ENCODE assay signal across 12 cellular contexts in genomic region chr13:27961227-27962085, GRCh38. TPM values are rescaled to one million over a fixed set of nuclear protein-coding genes. Genes with fewer than 3 reads are reported as not detected.
DNase-seq lines count a peak whose midpoint lies in the region; ATAC-seq, FAIRE-seq and TF ChIP-seq lines count a peak whose summit lies in the region.
"Had no signal": no experiment of that assay in that cellular context is flagged by ENCODE, and none has a peak within 500 bp of the region (broad histone marks: within the 10 kb centered on the region; RNA-seq: fewer than 3 reads in every experiment).

No MANE protein-coding gene starts in this region.

- in situ Hi-C loops in HepG2 (cut with HindIII; ENCODE audit: extremely low pct_ligation_motif_present, low pct_unique_long_range_greater_than_20kb) (loop anchor here (25.0 kb wide), 1 partner anchor 999 kb away; no protein-coding TSS in a partner anchor), gastrocnemius medialis (cut with MboI; ENCODE audit: low sequenced_read_pairs in 4 of 4) (no loop called here)

- H3K36me3 Mint-ChIP-seq in Calu3 (ENCODE audit: insufficient read depth, unreplicated experiment): peaks cover 4% of the 10 kb centered on the region

- no peaks in the 10 kb centered on the region for H3K9me3 Mint-ChIP-seq in Calu3 (ENCODE audit: low read depth, unreplicated experiment)

- H3K27me3 Mint-ChIP-seq in Calu3 (ENCODE audit: unreplicated experiment): peaks cover 10% of the 10 kb centered on the region

- peaks cover 9% of the 10 kb centered on the region for H3K4me1 Mint-ChIP-seq in Calu3 (ENCODE audit: low read depth, unreplicated experiment)

- no peaks in the 10 kb centered on the region for H3K79me2 ChIP-seq in HepG2 (ENCODE audit: insufficient read depth, low read length)

- peak overlapping the region; percentile 66 for H3K4me3 Mint-ChIP-seq in Calu3 (ENCODE audit: low read depth, unreplicated experiment)

- intact Hi-C loops in Calu3 (cut with micrococcal nuclease; ENCODE audit: unreplicated experiment): no loop called here
- intact Hi-C loops in HepG2 (cut with micrococcal nuclease; ENCODE audit: unreplicated experiment): loop anchor here (2.0 kb wide), 2 partner anchors 23 to 41 kb away; no protein-coding TSS in a partner anchor
- intact Hi-C loops in gastrocnemius medialis (cut with DNase I; ENCODE audit: low total_unique reads): no loop called here

- no peak for TF ChIP-seq EP300 in HepG2 (IDR thresholded peaks at IDR 0.05; ENCODE audit: low read depth in 2 of 2, low read length in 2 of 2)
- no peak for TF ChIP-seq EP300 in HepG2 (CRISPR knock-in tag; IDR thresholded peaks at IDR 0.05; ENCODE audit: borderline replicate concordance)

- FAIRE-seq in HepG2 (lab: Jason Lieb, UNC) (no peak), H54 (lab: Jason Lieb, UNC) (no peak)

- WGBS in HepG2 (ENCODE audit: low lambda C conversion rate): 1% methylated on average over 24 of the region's 25 CpGs

- peak overlapping the region; percentile 89 for H3K4me2 ChIP-seq in HepG2 (ENCODE audit: low read depth, low read length)

- H3K4me1 ChIP-seq in HepG2 (ENCODE audit: insufficient read depth, low read length): peaks cover 61% of the 10 kb centered on the region
- H3K4me1 ChIP-seq in gastrocnemius medialis: peaks cover 12 to 13% of the 10 kb centered on the region in 2 donors
- H3K4me1 ChIP-seq: foreskin keratinocyte had no signal

- no peak for TF ChIP-seq CTCF in Calu3 (IDR thresholded peaks at IDR 0.05; ENCODE audit: unreplicated experiment)
- no peak for TF ChIP-seq CTCF in HepG2 (CRISPR knock-in tag; IDR thresholded peaks at IDR 0.05)
- no peak for TF ChIP-seq CTCF in gastrocnemius medialis (IDR thresholded peaks at IDR 0.05 in 4 of 5, conservative IDR thresholded peaks at IDR 0.05 in 1 of 5)

- H3K27ac Mint-ChIP-seq in Calu3 (ENCODE audit: unreplicated experiment): peak overlapping the region; percentile 29

- no peak for TF ChIP-seq RAD21 in HepG2 (CRISPR knock-in tag; IDR thresholded peaks at IDR 0.05)

- H3K4me3 ChIP-seq in SK-N-MC: peak overlapping the region; percentile 62
- peak overlapping the region; percentile 55 to 77 (median 77) for H3K4me3 ChIP-seq in HepG2 (replicated peaks in 1 of 3; ENCODE audit: insufficient read depth in 1 of 3, low read depth in 2 of 3, low read length in 3 of 3)
- peak overlapping the region; percentile 28 to 58 (median 39) for H3K4me3 ChIP-seq in gastrocnemius medialis

- H3K9ac ChIP-seq in SK-N-MC (ENCODE audit: insufficient read length): no peak overlapping the region
- H3K9ac ChIP-seq in HepG2 (ENCODE audit: insufficient read depth, low read depth, low read length): peak overlapping the region; percentile 76

- H3K36me3 ChIP-seq in SK-N-MC (ENCODE audit: insufficient read depth, low read length) (no peaks in the 10 kb centered on the region), HepG2 (replicated peaks in 1 of 2; ENCODE audit: control insufficient read depth in 1 of 2, insufficient read depth in 2 of 2, low read length in 2 of 2) (no peaks in the 10 kb centered on the region), gastrocnemius medialis (no peaks in the 10 kb centered on the region)

- H2AFZ ChIP-seq in HepG2 (ENCODE audit: low read length): no peak overlapping the region

- H3K27me3 ChIP-seq in HepG2 (ENCODE audit: control insufficient read depth in 1 of 2, insufficient read depth in 2 of 2, low read length in 2 of 2) (peaks cover 4 to 16% of the 10 kb centered on the region in 2 experiments; a peak in 2 of 5 replicates), gastrocnemius medialis (peaks cover 74 to 81% (median 76%) of the 10 kb centered on the region in 3 donors)

- H4K20me1 ChIP-seq in HepG2 (ENCODE audit: insufficient read depth, low read length): no peaks in the 10 kb centered on the region

- ATAC-seq in HepG2 (no peak), gastrocnemius medialis (no peak), GM18519 (IDR thresholded peaks at IDR 0.05; ENCODE audit: low FRiP score, unreplicated experiment) (no peak)

- POLR2A ChIA-PET in HepG2 (lab: Yijun Ruan, JAX): interaction anchor here (0.9 to 2.4 kb wide), 7 partner anchors 8 to 565 kb away, joined by 3 to 9 read pairs (median 6); partner anchors contain the start of genes MTIF3 and PDX1

- DNase-seq in Calu3 (no peak), SK-N-MC (ENCODE audit: low read depth, low spot score) (no peak), HepG2 (ENCODE audit: low spot score) (peak; percentile 20), gastrocnemius medialis (no peak), middle frontal gyrus (ENCODE audit: extremely low spot score, low spot score) (no peak), NCI-H526 (lab: John Stamatoyannopoulos, UW) (no peak), H54 (ENCODE audit: insufficient read length, low spot score) (no peak)
- DNase-seq: activated CD8-positive, alpha-beta memory T cell treated with anti-CD3 and anti-CD28 coated beads, Interleukin-2, amount 50 U/mL, for 48 hours; foreskin keratinocyte had no signal

- CTCF ChIA-PET in Calu3 (lab: Charles Lee) (interaction anchor here (0.7 to 1.7 kb wide), 6 partner anchors 8 to 342 kb away, joined by 3 to 5 read pairs (median 3); partner anchors contain the start of gene CDX2), HepG2 (lab: Yijun Ruan, JAX; ENCODE audit: low intra/inter-chr PET ratio, low total read pairs) (interaction anchor here (1.4 kb wide), 1 partner anchor 92 kb away, joined by 4 read pairs; no protein-coding TSS in a partner anchor)

- H3K27ac ChIP-seq in SK-N-MC (no peak overlapping the region), HepG2 (ENCODE audit: extremely low read length, insufficient read depth, low read length) (peak overlapping the region; percentile 98), gastrocnemius medialis (no peak overlapping the region)
- H3K27ac ChIP-seq: foreskin keratinocyte had no signal

- H3K9me3 ChIP-seq in SK-N-MC (ENCODE audit: low read depth, low read length) (no peaks in the 10 kb centered on the region), HepG2 (ENCODE audit: low read length) (no peaks in the 10 kb centered on the region), gastrocnemius medialis (no peaks in the 10 kb centered on the region)

- TF ChIP-seq POLR2A in HepG2 (IDR thresholded peaks at IDR 0.05; ENCODE audit: insufficient read depth in 1 of 2, low read depth in 2 of 2, low read length in 2 of 2) (no peak; a peak in 1 of 4 replicates), gastrocnemius medialis (IDR thresholded peaks at IDR 0.05) (no peak), H54 (IDR thresholded peaks at IDR 0.05; ENCODE audit: low read depth, low read length) (no peak)

- BruUV-seq in Calu3 (replicated peaks; lab: Mats Ljungman, UMichigan) (no TSS peak), HepG2 (replicated peaks; lab: Mats Ljungman, UMichigan) (TSS peak; percentile 79)

RNA-seq across cellular contexts. Expression of gene CDX2, which starts 7.7 kb away (rescaled TPM):
- total RNA-seq in Calu3 (2022) (1.0 TPM in 1 of 2 replicates, not detected in the other), HepG2 (2016; rRNA removed; fragmentation: Illumina TruSeq; extraction: Trizol) (0.04 TPM in 1 of 2 replicates, not detected in the other), gastrocnemius medialis (under 1 TPM in 1 of 4 donors, not detected in 3; 0.56 TPM)
- total RNA-seq in HepG2 (2016; cell fraction: cytosol; rRNA removed; fragmentation: Illumina TruSeq; extraction: Trizol; ENCODE audit: low read depth): 0.09 TPM in 1 of 2 replicates, not detected in the other
- total RNA-seq in HepG2 (2016; cell fraction: insoluble cytoplasmic fraction; rRNA removed; fragmentation: Illumina TruSeq; extraction: Trizol): 0.04 TPM in 1 of 2 replicates, not detected in the other
- total RNA-seq in HepG2 (2016; cell fraction: membrane; rRNA removed; fragmentation: Illumina TruSeq; extraction: Trizol): 0.14 and 0.25 TPM in 2 replicates
- total RNA-seq in HepG2 (2016; cell fraction: nucleus; rRNA removed; fragmentation: Illumina TruSeq; extraction: Trizol): not detected in 2 replicates
- not detected in 2 replicates for polyA plus RNA-seq in HepG2 (2011; rRNA removed)
- not detected in 2 replicates for polyA plus RNA-seq in HepG2 (2011; cell fraction: cytosol; rRNA removed)
- polyA plus RNA-seq in HepG2 (2011; cell fraction: nucleus; rRNA removed): 0.27 TPM in 1 of 2 replicates, not detected in the other
- polyA plus RNA-seq in HepG2 (2012): not detected in 2 replicates
- 0.02 and 0.08 TPM in 2 replicates for polyA plus RNA-seq in HepG2 (2016; cell fraction: cytosol; fragmentation: Illumina TruSeq; extraction: Trizol; ENCODE audit: low read depth)
- polyA plus RNA-seq in HepG2 (2016; cell fraction: insoluble cytoplasmic fraction; fragmentation: Illumina TruSeq; extraction: Trizol; ENCODE audit: low read depth): not detected in 2 replicates
- 0.22 TPM in 1 of 2 replicates, not detected in the other for polyA plus RNA-seq in HepG2 (2016; cell fraction: membrane; fragmentation: Illumina TruSeq; extraction: Trizol; ENCODE audit: low read depth)
- not detected in 2 replicates for polyA plus RNA-seq in HepG2 (2016; cell fraction: nucleus; fragmentation: Illumina TruSeq; extraction: Trizol; ENCODE audit: insufficient read depth, low read depth)
- polyA minus RNA-seq in HepG2 (2011; rRNA and poly(A)+ RNA removed; ENCODE audit: low replicate concordance): not detected in 2 replicates
- not detected in 2 replicates for polyA minus RNA-seq in HepG2 (2011; cell fraction: cytosol; rRNA and poly(A)+ RNA removed)
- 0.13 TPM in 1 of 2 replicates, not detected in the other for polyA minus RNA-seq in HepG2 (2011; cell fraction: nucleus; rRNA and poly(A)+ RNA removed)
- total RNA-seq: foreskin keratinocyte, M059J had no signal
- polyA plus RNA-seq: foreskin keratinocyte had no signal

RNA-seq across cellular contexts. Expression of gene URAD, which starts 27.0 kb away (rescaled TPM):
- not detected in 2 replicates for total RNA-seq in Calu3 (2022)
- total RNA-seq in HepG2 (2016; rRNA removed; fragmentation: Illumina TruSeq; extraction: Trizol): not detected in 2 replicates
- total RNA-seq in HepG2 (2016; cell fraction: cytosol; rRNA removed; fragmentation: Illumina TruSeq; extraction: Trizol; ENCODE audit: low read depth): not detected in 2 replicates
- not detected in 2 replicates for total RNA-seq in HepG2 (2016; cell fraction: insoluble cytoplasmic fraction; rRNA removed; fragmentation: Illumina TruSeq; extraction: Trizol)
- total RNA-seq in HepG2 (2016; cell fraction: membrane; rRNA removed; fragmentation: Illumina TruSeq; extraction: Trizol): not detected in 2 replicates
- not detected in 2 replicates for total RNA-seq in HepG2 (2016; cell fraction: nucleus; rRNA removed; fragmentation: Illumina TruSeq; extraction: Trizol)
- polyA plus RNA-seq in HepG2 (2011; rRNA removed): not detected in 2 replicates
- polyA plus RNA-seq in HepG2 (2011; cell fraction: cytosol; rRNA removed): not detected in 2 replicates
- not detected in 2 replicates for polyA plus RNA-seq in HepG2 (2011; cell fraction: nucleus; rRNA removed)
- polyA plus RNA-seq in HepG2 (2012): not detected in 2 replicates
- polyA plus RNA-seq in HepG2 (2016; cell fraction: cytosol; fragmentation: Illumina TruSeq; extraction: Trizol; ENCODE audit: low read depth): not detected in 2 replicates
- not detected in 2 replicates for polyA plus RNA-seq in HepG2 (2016; cell fraction: insoluble cytoplasmic fraction; fragmentation: Illumina TruSeq; extraction: Trizol; ENCODE audit: low read depth)
- not detected in 2 replicates for polyA plus RNA-seq in HepG2 (2016; cell fraction: membrane; fragmentation: Illumina TruSeq; extraction: Trizol; ENCODE audit: low read depth)
- not detected in 2 replicates for polyA plus RNA-seq in HepG2 (2016; cell fraction: nucleus; fragmentation: Illumina TruSeq; extraction: Trizol; ENCODE audit: insufficient read depth, low read depth)
- polyA minus RNA-seq in HepG2 (2011; rRNA and poly(A)+ RNA removed; ENCODE audit: low replicate concordance): not detected in 2 replicates
- polyA minus RNA-seq in HepG2 (2011; cell fraction: cytosol; rRNA and poly(A)+ RNA removed): not detected in 2 replicates
- not detected in 2 replicates for polyA minus RNA-seq in HepG2 (2011; cell fraction: nucleus; rRNA and poly(A)+ RNA removed)
- total RNA-seq in gastrocnemius medialis: not detected
- total RNA-seq: foreskin keratinocyte, M059J, mucosa of gallbladder had no signal
- polyA plus RNA-seq: foreskin keratinocyte had no signal

RNA-seq across cellular contexts. Expression of gene PDX1, which starts 41.7 kb away (rescaled TPM):
- total RNA-seq in Calu3 (2022): 1.2 and 1.8 TPM in 2 replicates
- total RNA-seq in HepG2 (2016; rRNA removed; fragmentation: Illumina TruSeq; extraction: Trizol): 0.07 TPM in 1 of 2 replicates, not detected in the other
- total RNA-seq in HepG2 (2016; cell fraction: cytosol; rRNA removed; fragmentation: Illumina TruSeq; extraction: Trizol; ENCODE audit: low read depth): not detected in 2 replicates
- 0.06 and 0.12 TPM in 2 replicates for total RNA-seq in HepG2 (2016; cell fraction: insoluble cytoplasmic fraction; rRNA removed; fragmentation: Illumina TruSeq; extraction: Trizol)
- total RNA-seq in HepG2 (2016; cell fraction: membrane; rRNA removed; fragmentation: Illumina TruSeq; extraction: Trizol): 0.09 and 0.14 TPM in 2 replicates
- not detected in 2 replicates for total RNA-seq in HepG2 (2016; cell fraction: nucleus; rRNA removed; fragmentation: Illumina TruSeq; extraction: Trizol)
- not detected in 2 replicates for polyA plus RNA-seq in HepG2 (2011; rRNA removed)
- 0.03 TPM in 1 of 2 replicates, not detected in the other for polyA plus RNA-seq in HepG2 (2011; cell fraction: cytosol; rRNA removed)
- polyA plus RNA-seq in HepG2 (2011; cell fraction: nucleus; rRNA removed): not detected in 2 replicates
- 0.12 and 0.30 TPM in 2 replicates for polyA plus RNA-seq in HepG2 (2012)
- polyA plus RNA-seq in HepG2 (2016; cell fraction: cytosol; fragmentation: Illumina TruSeq; extraction: Trizol; ENCODE audit: low read depth): 0.26 and 0.31 TPM in 2 replicates
- polyA plus RNA-seq in HepG2 (2016; cell fraction: insoluble cytoplasmic fraction; fragmentation: Illumina TruSeq; extraction: Trizol; ENCODE audit: low read depth): 0.61 TPM in 2 replicates
- 0.36 and 0.37 TPM in 2 replicates for polyA plus RNA-seq in HepG2 (2016; cell fraction: membrane; fragmentation: Illumina TruSeq; extraction: Trizol; ENCODE audit: low read depth)
- polyA plus RNA-seq in HepG2 (2016; cell fraction: nucleus; fragmentation: Illumina TruSeq; extraction: Trizol; ENCODE audit: insufficient read depth, low read depth): 0.48 and 0.71 TPM in 2 replicates
- polyA minus RNA-seq in HepG2 (2011; rRNA and poly(A)+ RNA removed; ENCODE audit: low replicate concordance): not detected in 2 replicates
- not detected in 2 replicates for polyA minus RNA-seq in HepG2 (2011; cell fraction: cytosol; rRNA and poly(A)+ RNA removed)
- polyA minus RNA-seq in HepG2 (2011; cell fraction: nucleus; rRNA and poly(A)+ RNA removed): 0.12 TPM in 1 of 2 replicates, not detected in the other
- total RNA-seq in gastrocnemius medialis: not detected
- total RNA-seq: foreskin keratinocyte, M059J had no signal
- polyA plus RNA-seq: foreskin keratinocyte had no signal
